ENCODE assay signal across 2 cellular contexts in genomic region chr13:60268203-60268555, GRCh38.
TF ChIP-seq lines count a peak whose summit lies in the region.

No MANE protein-coding gene starts in this region.

TF ChIP-seq in A549, 52 proteins besides CTCF, POLR2A, EP300 and RAD21 (continued from another document):
- TF ChIP-seq, protein P1, sequence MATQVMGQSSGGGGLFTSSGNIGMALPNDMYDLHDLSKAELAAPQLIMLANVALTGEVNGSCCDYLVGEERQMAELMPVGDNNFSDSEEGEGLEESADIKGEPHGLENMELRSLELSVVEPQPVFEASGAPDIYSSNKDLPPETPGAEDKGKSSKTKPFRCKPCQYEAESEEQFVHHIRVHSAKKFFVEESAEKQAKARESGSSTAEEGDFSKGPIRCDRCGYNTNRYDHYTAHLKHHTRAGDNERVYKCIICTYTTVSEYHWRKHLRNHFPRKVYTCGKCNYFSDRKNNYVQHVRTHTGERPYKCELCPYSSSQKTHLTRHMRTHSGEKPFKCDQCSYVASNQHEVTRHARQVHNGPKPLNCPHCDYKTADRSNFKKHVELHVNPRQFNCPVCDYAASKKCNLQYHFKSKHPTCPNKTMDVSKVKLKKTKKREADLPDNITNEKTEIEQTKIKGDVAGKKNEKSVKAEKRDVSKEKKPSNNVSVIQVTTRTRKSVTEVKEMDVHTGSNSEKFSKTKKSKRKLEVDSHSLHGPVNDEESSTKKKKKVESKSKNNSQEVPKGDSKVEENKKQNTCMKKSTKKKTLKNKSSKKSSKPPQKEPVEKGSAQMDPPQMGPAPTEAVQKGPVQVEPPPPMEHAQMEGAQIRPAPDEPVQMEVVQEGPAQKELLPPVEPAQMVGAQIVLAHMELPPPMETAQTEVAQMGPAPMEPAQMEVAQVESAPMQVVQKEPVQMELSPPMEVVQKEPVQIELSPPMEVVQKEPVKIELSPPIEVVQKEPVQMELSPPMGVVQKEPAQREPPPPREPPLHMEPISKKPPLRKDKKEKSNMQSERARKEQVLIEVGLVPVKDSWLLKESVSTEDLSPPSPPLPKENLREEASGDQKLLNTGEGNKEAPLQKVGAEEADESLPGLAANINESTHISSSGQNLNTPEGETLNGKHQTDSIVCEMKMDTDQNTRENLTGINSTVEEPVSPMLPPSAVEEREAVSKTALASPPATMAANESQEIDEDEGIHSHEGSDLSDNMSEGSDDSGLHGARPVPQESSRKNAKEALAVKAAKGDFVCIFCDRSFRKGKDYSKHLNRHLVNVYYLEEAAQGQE (IDR thresholded peaks at IDR 0.05), result no peak
- no peak for TF ChIP-seq ZSCAN20 (CRISPR knock-in tag; IDR thresholded peaks at IDR 0.05)
- no peak for TF ChIP-seq FOXS1 (CRISPR knock-in tag; IDR thresholded peaks at IDR 0.05)
- no peak for TF ChIP-seq RCOR1 (IDR thresholded peaks at IDR 0.05; ENCODE audit: low read depth, low read length)
- no peak for TF ChIP-seq HOXB13 (CRISPR knock-in tag; IDR thresholded peaks at IDR 0.05; ENCODE audit: low read depth)
- no peak for TF ChIP-seq CBX8 (IDR thresholded peaks at IDR 0.05)
- TF ChIP-seq BCL3 (IDR thresholded peaks at IDR 0.05), result no peak
- TF ChIP-seq, protein P2, sequence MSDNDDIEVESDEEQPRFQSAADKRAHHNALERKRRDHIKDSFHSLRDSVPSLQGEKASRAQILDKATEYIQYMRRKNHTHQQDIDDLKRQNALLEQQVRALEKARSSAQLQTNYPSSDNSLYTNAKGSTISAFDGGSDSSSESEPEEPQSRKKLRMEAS (IDR thresholded peaks at IDR 0.05), result no peak
- no peak for TF ChIP-seq BHLHE40 (IDR thresholded peaks at IDR 0.05; ENCODE audit: low read depth, low read length)
- TF ChIP-seq POLR2AphosphoS2 (conservative IDR thresholded peaks at IDR 0.05; ENCODE audit: low read length), result no peak
- no peak for TF ChIP-seq EHF (CRISPR knock-in tag; IDR thresholded peaks at IDR 0.05)
- no peak for TF ChIP-seq CEBPB (IDR thresholded peaks at IDR 0.05)
- TF ChIP-seq E2F6 (IDR thresholded peaks at IDR 0.05; ENCODE audit: borderline replicate concordance, low read depth), result no peak
- no peak for TF ChIP-seq ATOH8 (CRISPR knock-in tag; IDR thresholded peaks at IDR 0.05; ENCODE audit: low read depth)
- TF ChIP-seq ZNF302 (CRISPR knock-in tag; IDR thresholded peaks at IDR 0.05), result no peak

TF ChIP-seq in H1, 55 proteins besides CTCF, POLR2A, EP300 and RAD21 (continued from another document):
- no peak for TF ChIP-seq ATF2 (IDR thresholded peaks at IDR 0.05; ENCODE audit: low read length)
- TF ChIP-seq RFX5 (IDR thresholded peaks at IDR 0.05; ENCODE audit: borderline replicate concordance, low read depth, low read length), result no peak
- no peak for TF ChIP-seq EZH2 (IDR thresholded peaks at IDR 0.05; ENCODE audit: low read depth, low read length, severe bottlenecking)
- no peak for TF ChIP-seq BACH1 (IDR thresholded peaks at IDR 0.05; ENCODE audit: low read length)
- TF ChIP-seq CBX8 (IDR thresholded peaks at IDR 0.05; ENCODE audit: borderline replicate concordance, low read depth, low read length), result no peak
- TF ChIP-seq CREB1 (IDR thresholded peaks at IDR 0.05), result no peak
